8 cellular contexts compared by ENCODE assay signal in genomic region chr11:128503231-128503991, GRCh38.
DNase-seq lines count a peak whose midpoint lies in the region; ATAC-seq, FAIRE-seq and TF ChIP-seq lines count a peak whose summit lies in the region.

No MANE protein-coding gene starts in this region.

- H3K27ac ChIP-seq in gastrocnemius medialis: peak overlapping the region; percentile 80 to 88 (median 84)

- in situ Hi-C loops in gastrocnemius medialis (cut with MboI; ENCODE audit: low sequenced_read_pairs in 4 of 4): no loop called here

- H3K36me3 ChIP-seq in gastrocnemius medialis: no peaks in the 10 kb centered on the region

- no peaks in the 10 kb centered on the region for H3K9me3 ChIP-seq in gastrocnemius medialis

- ATAC-seq in gastrocnemius medialis (no peak), HG03095 (IDR thresholded peaks at IDR 0.05; ENCODE audit: unreplicated experiment) (no peak), GM18861 (IDR thresholded peaks at IDR 0.05; ENCODE audit: unreplicated experiment) (no peak)

- no peak overlapping the region for H3K4me3 ChIP-seq in gastrocnemius medialis

- DNase-seq in GM19239 (ENCODE audit: insufficient read length, low spot score) (no peak), RPMI7951 (ENCODE audit: low read depth) (peak; percentile 99), gastrocnemius medialis (no peak), globus pallidus (ENCODE audit: low spot score) (no peak), NCI-H1436 (lab: John Stamatoyannopoulos, UW) (no peak)

- intact Hi-C loops in gastrocnemius medialis (cut with DNase I; ENCODE audit: low total_unique reads): no loop called here

- H3K27me3 ChIP-seq in gastrocnemius medialis: no peaks in the 10 kb centered on the region

- peaks cover 91 to 95% of the 10 kb centered on the region in 2 donors for H3K4me1 ChIP-seq in gastrocnemius medialis

- TF ChIP-seq CTCF in gastrocnemius medialis (IDR thresholded peaks at IDR 0.05 in 4 of 5, conservative IDR thresholded peaks at IDR 0.05 in 1 of 5): no peak

- FAIRE-seq in GM19239 (lab: Jason Lieb, UNC): peak; percentile 51
- FAIRE-seq in endometrium (lab: Jason Lieb, UNC): peak; percentile 85

- TF ChIP-seq POLR2A in gastrocnemius medialis (IDR thresholded peaks at IDR 0.05): no peak
